In genomic region chr6:33655155-33655554, GRCh38 we compare ENCODE assay signal across 1 cellular context.
TF ChIP-seq lines count a peak whose summit lies in the region.

No MANE protein-coding gene starts in this region.

TF ChIP-seq in IMR-90, 13 proteins besides CTCF, POLR2A, EP300 and RAD21:
- TF ChIP-seq USF2 (IDR thresholded peaks at IDR 0.05; ENCODE audit: low read depth, low read length) (no peak), BHLHE40 (IDR thresholded peaks at IDR 0.05; ENCODE audit: low read depth, low read length) (no peak), MAFK (IDR thresholded peaks at IDR 0.05; ENCODE audit: low read depth, low read length) (no peak), NFE2L2 (IDR thresholded peaks at IDR 0.05; ENCODE audit: low read depth, low read length) (no peak), CHD1 (IDR thresholded peaks at IDR 0.05; ENCODE audit: low read depth, low read length) (no peak), SMC3 (IDR thresholded peaks at IDR 0.05; ENCODE audit: low read depth, low read length) (no peak), CEBPB (IDR thresholded peaks at IDR 0.05; ENCODE audit: low read depth, low read length) (no peak), RFX5 (IDR thresholded peaks at IDR 0.05; ENCODE audit: low read depth, low read length) (no peak), MAZ (IDR thresholded peaks at IDR 0.05; ENCODE audit: borderline replicate concordance, low read depth, low read length) (no peak)
